ENCODE assay signal across 8 cellular contexts in the genomic region with DNA sequence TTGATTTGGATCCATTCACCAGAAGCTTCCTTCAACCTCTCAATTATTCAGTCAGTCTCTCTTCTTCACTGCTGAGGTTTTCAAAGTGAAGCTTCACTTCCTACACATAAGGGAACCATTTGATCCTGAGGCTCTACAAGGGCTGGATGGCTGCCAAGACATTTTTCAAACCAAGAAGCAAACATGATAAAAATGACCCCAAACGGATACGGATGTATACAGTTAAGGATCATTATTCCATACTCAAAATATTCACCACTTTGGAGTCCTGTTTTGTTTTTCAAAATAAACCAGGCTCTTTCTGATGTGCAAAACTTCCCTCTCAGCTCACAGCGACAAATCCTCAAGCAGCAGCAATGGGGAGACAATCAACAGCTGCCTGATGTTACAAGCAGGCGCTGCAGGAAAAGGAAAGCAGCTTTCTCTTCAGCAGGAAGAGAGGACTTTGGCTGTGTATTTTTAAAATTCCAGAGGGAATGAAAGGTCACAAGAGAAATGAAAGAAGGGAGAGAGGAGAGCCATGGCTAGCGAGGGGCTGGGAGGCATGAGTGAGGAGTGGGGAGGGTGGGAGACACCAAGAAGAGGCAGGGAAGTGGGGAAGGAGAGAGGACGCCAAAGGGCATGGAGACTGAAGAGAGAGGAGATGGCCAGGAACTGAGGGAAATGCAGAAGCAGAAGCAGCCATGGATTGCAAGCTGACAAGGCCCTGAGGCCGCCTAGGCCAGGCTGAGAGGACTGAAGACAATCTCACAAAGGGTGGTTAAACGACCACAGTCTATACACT.
DNase-seq lines count a peak whose midpoint lies in the region; ATAC-seq and TF ChIP-seq lines count a peak whose summit lies in the region.

No MANE protein-coding gene starts in this region.

- no peaks in the 10 kb centered on the region for H3K9me3 Mint-ChIP-seq in CD14-positive monocyte
- no peaks in the 10 kb centered on the region for H3K9me3 Mint-ChIP-seq in stimulated activated naive B cell treated with anti-CD40 and anti-IgM and Interleukin-4, amounts not matched to agents 10 μg/mL and 1 μg/mL and 100 μg/mL, for 72 hours
- H3K9me3 Mint-ChIP-seq in natural killer cell treated with Interleukin-12 subunit alpha and Interleukin-12 subunit beta and Interleukin-15 and Interleukin-18, amount 100 ng/mL, for 72 hours: no peaks in the 10 kb centered on the region

- peaks cover 0 to 2% (median 0%) of the 10 kb centered on the region in 3 donors for H3K27me3 Mint-ChIP-seq in CD14-positive monocyte (ENCODE audit: low read depth in 3 of 3)
- H3K27me3 Mint-ChIP-seq in stimulated activated naive B cell treated with anti-CD40 and anti-IgM and Interleukin-4, amounts not matched to agents 10 μg/mL and 1 μg/mL and 100 μg/mL, for 72 hours: no peaks in the 10 kb centered on the region
- H3K27me3 Mint-ChIP-seq in natural killer cell treated with Interleukin-12 subunit alpha and Interleukin-12 subunit beta and Interleukin-15 and Interleukin-18, amount 100 ng/mL, for 72 hours: no peaks in the 10 kb centered on the region

- DNase-seq in CD14-positive monocyte (ENCODE audit: low spot score): no peak
- DNase-seq in KBM-7: peak; percentile 47
- DNase-seq in astrocyte of the spinal cord (ENCODE audit: low read depth, low spot score): peak; percentile 82
- DNase-seq in kidney tubule cell (ENCODE audit: low spot score): peak; percentile 59
- no peak for DNase-seq in stimulated activated naive B cell treated with anti-CD40 and anti-IgM and Interleukin-4, amounts not matched to agents 10 μg/mL and 1 μg/mL and 100 μg/mL, for 72 hours
- no peak for DNase-seq in NCI-H524 (lab: John Stamatoyannopoulos, UW)
- no peak for DNase-seq in natural killer cell treated with Interleukin-12 subunit alpha and Interleukin-12 subunit beta and Interleukin-15 and Interleukin-18, amount 100 ng/mL, for 72 hours (ENCODE audit: low spot score)

- peaks cover 33% of the 10 kb centered on the region for H3K4me1 Mint-ChIP-seq in CD14-positive monocyte
- H3K4me1 Mint-ChIP-seq in stimulated activated naive B cell treated with anti-CD40 and anti-IgM and Interleukin-4, amounts not matched to agents 10 μg/mL and 1 μg/mL and 100 μg/mL, for 72 hours: peaks cover 36 to 67% of the 10 kb centered on the region in 2 donors
- peaks cover 7 to 19% of the 10 kb centered on the region in 2 donors for H3K4me1 Mint-ChIP-seq in natural killer cell treated with Interleukin-12 subunit alpha and Interleukin-12 subunit beta and Interleukin-15 and Interleukin-18, amount 100 ng/mL, for 72 hours (ENCODE audit: low read depth in 2 of 2)

- no peak overlapping the region for H3K4me3 ChIP-seq in astrocyte of the spinal cord (ENCODE audit: low read depth, low read length)

- TF ChIP-seq CTCF in CD14-positive monocyte (IDR thresholded peaks at IDR 0.05): no peak
- no peak for TF ChIP-seq CTCF in astrocyte of the spinal cord (IDR thresholded peaks at IDR 0.05; ENCODE audit: low read depth, low read length)

- H3K4me3 Mint-ChIP-seq in CD14-positive monocyte: peak overlapping the region; percentile 42 to 62
- H3K4me3 Mint-ChIP-seq in stimulated activated naive B cell treated with anti-CD40 and anti-IgM and Interleukin-4, amounts not matched to agents 10 μg/mL and 1 μg/mL and 100 μg/mL, for 72 hours: no peak overlapping the region
- H3K4me3 Mint-ChIP-seq in natural killer cell treated with Interleukin-12 subunit alpha and Interleukin-12 subunit beta and Interleukin-15 and Interleukin-18, amount 100 ng/mL, for 72 hours: no peak overlapping the region

- no peak for ATAC-seq in stimulated activated naive B cell treated with anti-CD40 and anti-IgM and Interleukin-4, amounts not matched to agents 10 μg/mL and 1 μg/mL and 100 μg/mL, for 72 hours (replicated peaks)
- ATAC-seq in GM19463 (IDR thresholded peaks at IDR 0.05; ENCODE audit: unreplicated experiment): no peak
- no peak for ATAC-seq in natural killer cell treated with Interleukin-12 subunit alpha and Interleukin-12 subunit beta and Interleukin-15 and Interleukin-18, amount 100 ng/mL, for 72 hours

- in situ Hi-C loops in KBM-7 (cut with MboI; ENCODE audit: low pct_unique_long_range_greater_than_20kb, low sequenced_read_pairs) (no loop called here), astrocyte of the spinal cord (cut with HindIII; ENCODE audit: low sequenced_read_pairs) (no loop called here)

- H3K36me3 Mint-ChIP-seq in CD14-positive monocyte: peaks cover 25 to 31% of the 10 kb centered on the region in 2 donors
- peaks cover 12 to 50% of the 10 kb centered on the region in 2 donors for H3K36me3 Mint-ChIP-seq in stimulated activated naive B cell treated with anti-CD40 and anti-IgM and Interleukin-4, amounts not matched to agents 10 μg/mL and 1 μg/mL and 100 μg/mL, for 72 hours
- no peaks in the 10 kb centered on the region for H3K36me3 Mint-ChIP-seq in natural killer cell treated with Interleukin-12 subunit alpha and Interleukin-12 subunit beta and Interleukin-15 and Interleukin-18, amount 100 ng/mL, for 72 hours

- peak overlapping the region; percentile 66 to 88 (median 81) for H3K27ac Mint-ChIP-seq in CD14-positive monocyte
- H3K27ac Mint-ChIP-seq in stimulated activated naive B cell treated with anti-CD40 and anti-IgM and Interleukin-4, amounts not matched to agents 10 μg/mL and 1 μg/mL and 100 μg/mL, for 72 hours: peak overlapping the region; percentile 80
- H3K27ac Mint-ChIP-seq in natural killer cell treated with Interleukin-12 subunit alpha and Interleukin-12 subunit beta and Interleukin-15 and Interleukin-18, amount 100 ng/mL, for 72 hours: peak overlapping the region in 1 of 2 donors; percentile 24

- intact Hi-C loops in CD14-positive monocyte (cut with micrococcal nuclease): no loop called here

Comparison
In these comparisons a context has a peak if more than half of its experiments do, and no peak if none do; other contexts are left out.
1. DNase-seq: peak in KBM-7 (single experiment), astrocyte of the spinal cord (single experiment) and kidney tubule cell (single experiment); none in CD14-positive monocyte (single experiment), stimulated activated naive B cell treated with anti-CD40 and anti-IgM and Interleukin-4, amounts not matched to agents 10 μg/mL and 1 μg/mL and 100 μg/mL, for 72 hours (single experiment), NCI-H524 (0 of 2) and natural killer cell treated with Interleukin-12 subunit alpha and Interleukin-12 subunit beta and Interleukin-15 and Interleukin-18, amount 100 ng/mL, for 72 hours (single experiment).
2. H3K4me3 Mint-ChIP-seq: peak in CD14-positive monocyte (2 of 2); none in stimulated activated naive B cell treated with anti-CD40 and anti-IgM and Interleukin-4, amounts not matched to agents 10 μg/mL and 1 μg/mL and 100 μg/mL, for 72 hours (0 of 2) and natural killer cell treated with Interleukin-12 subunit alpha and Interleukin-12 subunit beta and Interleukin-15 and Interleukin-18, amount 100 ng/mL, for 72 hours (single experiment).